9 cellular contexts compared by ENCODE assay signal in the genomic region with DNA sequence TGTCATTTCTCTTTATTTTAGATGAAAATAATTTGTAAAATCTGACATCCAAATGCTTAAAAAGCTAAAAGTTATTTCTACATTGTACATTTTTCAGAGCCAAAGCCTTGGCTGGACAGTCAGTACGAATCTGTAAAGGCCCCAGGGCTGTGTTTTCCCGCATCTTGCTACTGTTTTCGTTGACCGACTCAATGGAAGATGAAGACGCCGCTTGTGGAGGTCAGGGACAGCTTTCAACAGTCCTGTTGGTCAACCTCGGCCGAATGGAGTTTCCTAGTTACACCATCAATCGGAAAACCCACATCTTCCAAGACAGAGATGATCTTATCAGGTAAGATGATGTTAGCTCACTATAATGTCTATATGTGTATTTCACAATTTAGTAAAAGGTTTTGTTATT.
"Had no signal": no experiment of that assay in that cellular context is flagged by ENCODE, and none has a peak within 500 bp of the region (broad histone marks: within the 10 kb centered on the region; RNA-seq: fewer than 3 reads in every experiment).

No MANE protein-coding gene starts in this region.

- H3K9me3 ChIP-seq: HAP-1 had no signal

- H3K4me1 ChIP-seq: HAP-1 had no signal

- ATAC-seq: HCT116, K562 had no signal

- H3K4me3 ChIP-seq: HAP-1, K562 had no signal

- DNase-seq: GOT3, H7, HFFc6, IMR-90, KG1 had no signal

- H3K9me3 Mint-ChIP-seq: HFFc6 had no signal

- H3K4me3 Mint-ChIP-seq: HFFc6 had no signal

- FAIRE-seq: HTR-8/SVneo, K562 had no signal

- H3K27ac Mint-ChIP-seq: HFFc6 had no signal
